ENCODE assay signal across 12 cellular contexts in the genomic region with DNA sequence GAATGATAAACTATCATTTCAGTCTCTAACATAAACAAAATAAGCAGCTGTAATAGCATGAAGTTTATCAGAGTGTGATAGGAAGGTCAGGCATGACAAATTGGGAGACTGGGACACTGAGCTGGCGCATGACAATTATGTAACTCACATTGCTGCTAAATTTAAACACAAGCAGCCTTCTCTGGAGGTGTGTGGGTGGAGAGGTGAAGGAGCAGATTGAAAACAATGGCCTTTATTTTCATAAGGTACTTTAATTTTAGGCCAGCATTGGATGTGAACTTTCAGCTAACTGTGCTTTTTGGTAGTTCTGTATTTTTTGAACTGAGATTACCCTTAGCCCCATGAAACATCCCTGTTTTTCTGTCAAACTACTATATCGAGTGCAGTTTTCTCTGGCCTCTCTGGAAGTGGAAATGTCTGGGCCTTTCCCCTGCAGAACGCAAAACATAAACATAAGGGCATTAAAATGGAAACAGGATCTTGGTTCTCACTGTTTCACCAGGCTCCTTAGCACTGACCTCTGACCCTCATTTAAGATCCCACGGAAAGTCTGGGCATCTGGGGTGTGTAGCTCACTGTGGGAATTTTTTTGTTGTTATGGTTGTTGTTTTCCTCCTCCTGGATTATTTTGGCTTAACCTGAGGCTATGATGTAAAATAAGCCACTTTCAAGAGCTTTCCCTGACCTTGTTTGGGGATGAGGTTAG.
A peak's percentile ranks its signal among the peaks of the same experiment; 100 is the strongest.
DNase-seq lines count a peak whose midpoint lies in the region; ATAC-seq, FAIRE-seq and TF ChIP-seq lines count a peak whose summit lies in the region.
"Had no signal": no experiment of that assay in that cellular context is flagged by ENCODE, and none has a peak within 500 bp of the region (broad histone marks: within the 10 kb centered on the region; RNA-seq: fewer than 3 reads in every experiment).

No MANE protein-coding gene starts in this region.

- H3K36me3 Mint-ChIP-seq in stimulated activated naive B cell treated with anti-CD40 and anti-IgM and Interleukin-4, amounts not matched to agents 10 μg/mL and 1 μg/mL and 100 μg/mL, for 72 hours = no peaks in the 10 kb centered on the region
- H3K36me3 Mint-ChIP-seq: brain; CD8-positive, alpha-beta memory T cell had no signal

- intact Hi-C loops in mammary epithelial cell (cut with micrococcal nuclease) (no loop called here), gastrocnemius medialis (cut with DNase I; ENCODE audit: low total_unique reads) (loop anchor here (5.0 to 10.0 kb wide), 2 partner anchors 74 to 1081 kb away; no protein-coding TSS in a partner anchor)

- no peak overlapping the region for H3K27ac Mint-ChIP-seq in stimulated activated naive B cell treated with anti-CD40 and anti-IgM and Interleukin-4, amounts not matched to agents 10 μg/mL and 1 μg/mL and 100 μg/mL, for 72 hours
- H3K27ac Mint-ChIP-seq: CD8-positive, alpha-beta memory T cell; stimulated activated naive CD8-positive, alpha-beta T cell treated with anti-CD3 and anti-CD28 coated beads, Interleukin-15, Interleukin-2, amounts not matched to agents 100 ng/mL and 50 ng/mL, for 24 hours had no signal

- dilution Hi-C loops in mammary epithelial cell (cut with HindIII; ENCODE audit: low sequenced_read_pairs) = no loop called here

- H2AFZ ChIP-seq in mammary epithelial cell (ENCODE audit: low read depth, low read length) (peak overlapping the region; percentile 2), hepatocyte (no peak overlapping the region)

- in situ Hi-C loops in mammary epithelial cell (cut with MboI; ENCODE audit: low sequenced_read_pairs in 2 of 2) = no loop called here
- in situ Hi-C loops in gastrocnemius medialis (cut with MboI; ENCODE audit: low sequenced_read_pairs in 4 of 4) = no loop called here

- H3K4me2 ChIP-seq in mammary epithelial cell (ENCODE audit: insufficient read depth, low read depth, low read length) = no peak overlapping the region
- no peak overlapping the region for H3K4me2 ChIP-seq in hepatocyte

- H3K27me3 ChIP-seq in mammary epithelial cell (ENCODE audit: insufficient read depth, low read length) (no peaks in the 10 kb centered on the region), hepatocyte (no peaks in the 10 kb centered on the region), gastrocnemius medialis (no peaks in the 10 kb centered on the region)

- H3K4me3 ChIP-seq in mammary epithelial cell (replicated peaks in 1 of 3; ENCODE audit: insufficient read depth in 1 of 3, low read depth in 2 of 3, low read length in 3 of 3) (no peak overlapping the region), hepatocyte (no peak overlapping the region), gastrocnemius medialis (no peak overlapping the region)

- no peaks in the 10 kb centered on the region for H3K4me1 Mint-ChIP-seq in stimulated activated naive B cell treated with anti-CD40 and anti-IgM and Interleukin-4, amounts not matched to agents 10 μg/mL and 1 μg/mL and 100 μg/mL, for 72 hours
- H3K4me1 Mint-ChIP-seq: CD8-positive, alpha-beta memory T cell had no signal

- no peak overlapping the region for H3K4me3 Mint-ChIP-seq in stimulated activated naive B cell treated with anti-CD40 and anti-IgM and Interleukin-4, amounts not matched to agents 10 μg/mL and 1 μg/mL and 100 μg/mL, for 72 hours
- H3K4me3 Mint-ChIP-seq: brain; CD8-positive, alpha-beta memory T cell; stimulated activated naive CD8-positive, alpha-beta T cell treated with anti-CD3 and anti-CD28 coated beads, Interleukin-15, Interleukin-2, amounts not matched to agents 100 ng/mL and 50 ng/mL, for 24 hours had no signal

- H3K36me3 ChIP-seq in mammary epithelial cell (ENCODE audit: insufficient read depth, low read length) = no peaks in the 10 kb centered on the region
- no peaks in the 10 kb centered on the region for H3K36me3 ChIP-seq in hepatocyte (replicated peaks; ENCODE audit: insufficient read depth, low read depth)
- no peaks in the 10 kb centered on the region for H3K36me3 ChIP-seq in gastrocnemius medialis

- H3K9me3 Mint-ChIP-seq in stimulated activated naive B cell treated with anti-CD40 and anti-IgM and Interleukin-4, amounts not matched to agents 10 μg/mL and 1 μg/mL and 100 μg/mL, for 72 hours = no peaks in the 10 kb centered on the region
- H3K9me3 Mint-ChIP-seq: CD8-positive, alpha-beta memory T cell; stimulated activated naive CD8-positive, alpha-beta T cell treated with anti-CD3 and anti-CD28 coated beads, Interleukin-15, Interleukin-2, amounts not matched to agents 100 ng/mL and 50 ng/mL, for 24 hours had no signal

- peaks cover 17% of the 10 kb centered on the region for H3K4me1 ChIP-seq in mammary epithelial cell (ENCODE audit: insufficient read depth, low read length)
- H3K4me1 ChIP-seq in hepatocyte (ENCODE audit: insufficient read depth) = peaks cover 18% of the 10 kb centered on the region
- H3K4me1 ChIP-seq in gastrocnemius medialis = peaks cover 13 to 17% of the 10 kb centered on the region in 2 donors

- CTCF ChIA-PET in mammary epithelial cell (lab: Charles Lee; ENCODE audit: low non-redundant PET) = no interaction called here

- no peak for TF ChIP-seq POLR2A in H54 (IDR thresholded peaks at IDR 0.05; ENCODE audit: low read depth, low read length)
- no peak for TF ChIP-seq POLR2A in gastrocnemius medialis (IDR thresholded peaks at IDR 0.05)

- H3K9me3 ChIP-seq in mammary epithelial cell (replicated peaks; ENCODE audit: insufficient read depth, low read length) = no peaks in the 10 kb centered on the region
- no peaks in the 10 kb centered on the region for H3K9me3 ChIP-seq in hepatocyte (ENCODE audit: low read depth)
- H3K9me3 ChIP-seq in gastrocnemius medialis = no peaks in the 10 kb centered on the region

- no peaks in the 10 kb centered on the region for H3K27me3 Mint-ChIP-seq in stimulated activated naive B cell treated with anti-CD40 and anti-IgM and Interleukin-4, amounts not matched to agents 10 μg/mL and 1 μg/mL and 100 μg/mL, for 72 hours
- H3K27me3 Mint-ChIP-seq: stimulated activated naive CD8-positive, alpha-beta T cell treated with anti-CD3 and anti-CD28 coated beads, Interleukin-15, Interleukin-2, amounts not matched to agents 100 ng/mL and 50 ng/mL, for 24 hours had no signal

- no peak for TF ChIP-seq CTCF in mammary epithelial cell (conservative IDR thresholded peaks at IDR 0.05 in 1 of 2, IDR thresholded peaks at IDR 0.05 in 1 of 2; ENCODE audit: extremely low read depth in 1 of 2, insufficient read depth in 1 of 2, low read depth in 1 of 2, low read length in 2 of 2)
- no peak for TF ChIP-seq CTCF in hepatocyte (IDR thresholded peaks at IDR 0.05; ENCODE audit: poor library complexity)
- no peak for TF ChIP-seq CTCF in gastrocnemius medialis (IDR thresholded peaks at IDR 0.05 in 4 of 5, conservative IDR thresholded peaks at IDR 0.05 in 1 of 5)

- BruUV-seq in mammary epithelial cell (replicated peaks; lab: Mats Ljungman, UMichigan) = no TSS peak

- DNase-seq in H54 (ENCODE audit: insufficient read length, low spot score) (no peak), mammary epithelial cell (no peak), hepatocyte (ENCODE audit: low spot score) (no peak), gastrocnemius medialis (peak in 1 of 2 donors; percentile 42), AML-193 (lab: John Stamatoyannopoulos, UW) (no peak)
- DNase-seq in stimulated activated naive B cell treated with anti-CD40 and anti-IgM and Interleukin-4, amounts not matched to agents 10 μg/mL and 1 μg/mL and 100 μg/mL, for 72 hours = no peak
- DNase-seq: CD8-positive, alpha-beta memory T cell; NCI-H1930 had no signal

- FAIRE-seq in H54 (lab: Jason Lieb, UNC) = peak; percentile 68

- 39% methylated on average over 4 of the region's 4 CpGs for WGBS in mammary epithelial cell (ENCODE audit: low coverage, missing lambda C conversion rate)
- WGBS in hepatocyte (ENCODE audit: low lambda C conversion rate, missing lambda C conversion rate) = 32% methylated on average over 4 of the region's 4 CpGs

- H4K20me1 ChIP-seq in mammary epithelial cell (ENCODE audit: insufficient read depth, low read length) (no peaks in the 10 kb centered on the region), hepatocyte (ENCODE audit: insufficient read depth, poor library complexity, severe bottlenecking) (no peaks in the 10 kb centered on the region)

- H3K9ac ChIP-seq in mammary epithelial cell (ENCODE audit: insufficient read depth, low read length) = no peak overlapping the region

- H3K79me2 ChIP-seq in mammary epithelial cell (ENCODE audit: insufficient read depth, low read length) (no peaks in the 10 kb centered on the region), hepatocyte (no peaks in the 10 kb centered on the region)

- no peaks in the 10 kb centered on the region for H3K9me2 ChIP-seq in hepatocyte (replicated peaks; ENCODE audit: insufficient read depth)

- H3K27ac ChIP-seq in mammary epithelial cell (ENCODE audit: insufficient read depth, low read depth, low read length) (no peak overlapping the region), hepatocyte (peak overlapping the region; percentile 20), gastrocnemius medialis (peak overlapping the region; percentile 63 to 71 (median 64))

- ATAC-seq in gastrocnemius medialis (peak; percentile 99 to 100), GM21390 (IDR thresholded peaks at IDR 0.05; ENCODE audit: unreplicated experiment) (no peak), GM18519 (IDR thresholded peaks at IDR 0.05; ENCODE audit: low FRiP score, unreplicated experiment) (no peak)
- no peak for ATAC-seq in stimulated activated naive B cell treated with anti-CD40 and anti-IgM and Interleukin-4, amounts not matched to agents 10 μg/mL and 1 μg/mL and 100 μg/mL, for 72 hours (replicated peaks)

Comparison
In these comparisons a context has a peak if more than half of its experiments do, and no peak if none do; other contexts are left out.
1. ATAC-seq: peak in gastrocnemius medialis (2 of 2); none in stimulated activated naive B cell treated with anti-CD40 and anti-IgM and Interleukin-4, amounts not matched to agents 10 μg/mL and 1 μg/mL and 100 μg/mL, for 72 hours (0 of 2), GM21390 (single experiment) and GM18519 (single experiment).